ENCODE assay signal across 1 cellular context in genomic region chr20:43666376-43667328, GRCh38.
TF ChIP-seq lines count a peak whose summit lies in the region.

Gene MYBL2 (plus strand): TSS chr20:43667114. CDS start chr20:43667284, 170 bp downstream.

TF ChIP-seq in K562, 482 proteins besides CTCF, POLR2A, EP300 and RAD21 (continued from another document and continues in another):
- TF ChIP-seq SIN3A (IDR thresholded peaks at IDR 0.05; ENCODE audit: borderline replicate concordance in 2 of 2, control insufficient read depth in 1 of 2, low read depth in 2 of 2, low read length in 2 of 2) (peak in 1 of 2 experiments; percentile 84; a peak in 1 of 4 replicates), THRB (CRISPR knock-in tag; conservative IDR thresholded peaks at IDR 0.05) (no peak), SIN3B (IDR thresholded peaks at IDR 0.05; ENCODE audit: low read depth) (peak; percentile 57; the same call in 1 of the 2 replicates), ZNF696 (CRISPR knock-in tag; conservative IDR thresholded peaks at IDR 0.05) (no peak), CUX1 (CRISPR knock-in tag; IDR thresholded peaks at IDR 0.05) (no peak), E2F3 (CRISPR knock-in tag; IDR thresholded peaks at IDR 0.05) (peak; percentile 88), RCOR1 (IDR thresholded peaks at IDR 0.05; ENCODE audit: borderline replicate concordance in 1 of 2, low read depth in 2 of 2, low read length in 2 of 2) (no peak), TARDBP (IDR thresholded peaks at IDR 0.05) (no peak), MYC (IDR thresholded peaks at IDR 0.05; ENCODE audit: low read depth, low read length) (0 out of 2 replicates have a peak, but pooled peaks have one; percentile 32), MYC (CRISPR knock-in tag; IDR thresholded peaks at IDR 0.05; ENCODE audit: borderline replicate concordance, low read depth) (no peak), SAP30 (IDR thresholded peaks at IDR 0.05; ENCODE audit: borderline replicate concordance, insufficient read depth, low read depth, low read length, poor library complexity, severe bottlenecking) (peak; percentile 98), CXXC5 (CRISPR knock-in tag; IDR thresholded peaks at IDR 0.05) (peak; percentile 89), MNT (conservative IDR thresholded peaks at IDR 0.05) (0 out of 4 replicates have a peak, but pooled peaks of 1 of the 2 experiments have one; percentile 24), HDAC6 (IDR thresholded peaks at IDR 0.05; ENCODE audit: low read depth, low read length) (no peak), GTF2F1 (IDR thresholded peaks at IDR 0.05; ENCODE audit: low read depth, low read length) (0 out of 2 replicates have a peak, but pooled peaks have one; percentile 27), ZNF121 (CRISPR knock-in tag; conservative IDR thresholded peaks at IDR 0.05) (peak; percentile 76), ILK (tag; IDR thresholded peaks at IDR 0.05; ENCODE audit: borderline replicate concordance, low read depth) (no peak), SMARCE1 (IDR thresholded peaks at IDR 0.05) (no peak), CHD2 (IDR thresholded peaks at IDR 0.05; ENCODE audit: low read depth, low read length) (no peak), ZNF239 (CRISPR knock-in tag; IDR thresholded peaks at IDR 0.05) (no peak), E4F1 (CRISPR knock-in tag; IDR thresholded peaks at IDR 0.05; ENCODE audit: borderline replicate concordance) (no peak), KLF10 (CRISPR knock-in tag; IDR thresholded peaks at IDR 0.05) (no peak), RHOXF2B (CRISPR knock-in tag; conservative IDR thresholded peaks at IDR 0.05) (no peak), ZBTB11 (CRISPR knock-in tag; IDR thresholded peaks at IDR 0.05) (peak in 1 of 3 experiments; percentile 33; a peak in 1 of 6 replicates), ESRRA (IDR thresholded peaks at IDR 0.05; ENCODE audit: borderline replicate concordance, low read depth) (no peak), BHLHE40 (IDR thresholded peaks at IDR 0.05; ENCODE audit: low read length) (peak; percentile 53; the same call in 1 of the 2 replicates), EHMT2 (IDR thresholded peaks at IDR 0.05) (no peak), CCNT2 (IDR thresholded peaks at IDR 0.05; ENCODE audit: borderline replicate concordance, extremely low read depth, insufficient read length, low read depth, low read length) (peak; percentile 32), MGA (IDR thresholded peaks at IDR 0.05) (peak; percentile 48; the same call in 1 of the 2 replicates)
